In the genomic region with DNA sequence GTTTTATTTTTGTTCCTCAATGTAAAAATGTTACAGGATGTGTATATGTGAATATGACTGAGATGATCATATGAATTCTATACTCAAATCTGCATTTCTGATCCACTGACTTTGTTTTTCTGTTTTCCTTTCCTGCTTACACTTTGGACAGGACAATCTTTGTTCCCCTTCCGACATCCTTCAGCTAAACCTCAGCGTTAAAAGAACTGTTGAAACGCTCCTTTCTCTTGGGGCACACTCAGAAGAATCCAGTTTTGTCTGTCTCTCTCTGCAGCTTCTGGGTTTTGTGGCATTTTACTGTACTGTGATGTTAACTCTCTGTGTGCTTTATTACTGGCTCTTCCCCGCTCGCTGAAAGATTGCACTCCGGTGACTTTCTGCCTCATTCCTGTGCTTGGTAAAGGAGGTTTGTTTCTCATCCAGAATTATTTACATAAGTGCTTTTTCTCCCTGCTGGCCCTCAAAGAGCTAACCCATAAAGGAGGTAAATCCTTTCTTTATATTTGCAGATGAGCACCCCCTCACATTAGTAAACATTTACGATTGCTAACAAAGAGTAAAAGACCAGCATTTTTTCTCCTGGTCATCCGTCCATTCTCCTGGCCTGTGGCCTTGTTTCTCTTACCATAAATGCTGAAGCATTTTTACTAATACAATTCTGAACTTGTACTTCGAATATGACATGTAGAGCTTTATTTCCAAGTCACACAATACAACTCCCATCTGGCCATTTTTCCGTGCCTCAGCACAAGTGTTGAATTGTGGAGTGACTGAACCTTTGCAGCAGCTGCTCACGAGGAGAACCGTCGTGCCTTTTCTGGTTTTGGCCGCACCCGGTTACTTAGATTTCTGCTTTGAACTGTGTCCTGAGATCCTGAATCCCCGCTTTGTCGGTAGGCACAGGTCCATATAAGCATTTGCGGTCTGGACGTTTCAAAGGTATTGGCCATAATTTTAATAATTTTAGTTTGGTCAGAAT, we compare ENCODE assay signal across 1 cellular context.
A peak's percentile ranks its signal among the peaks of the same experiment; 100 is the strongest.
TF ChIP-seq lines count a peak whose summit lies in the region.

No MANE protein-coding gene starts in this region.

TF ChIP-seq in HepG2, 621 proteins besides CTCF, POLR2A, EP300 and RAD21 (continued from another document and continues in another):
- TF ChIP-seq, protein P1, sequence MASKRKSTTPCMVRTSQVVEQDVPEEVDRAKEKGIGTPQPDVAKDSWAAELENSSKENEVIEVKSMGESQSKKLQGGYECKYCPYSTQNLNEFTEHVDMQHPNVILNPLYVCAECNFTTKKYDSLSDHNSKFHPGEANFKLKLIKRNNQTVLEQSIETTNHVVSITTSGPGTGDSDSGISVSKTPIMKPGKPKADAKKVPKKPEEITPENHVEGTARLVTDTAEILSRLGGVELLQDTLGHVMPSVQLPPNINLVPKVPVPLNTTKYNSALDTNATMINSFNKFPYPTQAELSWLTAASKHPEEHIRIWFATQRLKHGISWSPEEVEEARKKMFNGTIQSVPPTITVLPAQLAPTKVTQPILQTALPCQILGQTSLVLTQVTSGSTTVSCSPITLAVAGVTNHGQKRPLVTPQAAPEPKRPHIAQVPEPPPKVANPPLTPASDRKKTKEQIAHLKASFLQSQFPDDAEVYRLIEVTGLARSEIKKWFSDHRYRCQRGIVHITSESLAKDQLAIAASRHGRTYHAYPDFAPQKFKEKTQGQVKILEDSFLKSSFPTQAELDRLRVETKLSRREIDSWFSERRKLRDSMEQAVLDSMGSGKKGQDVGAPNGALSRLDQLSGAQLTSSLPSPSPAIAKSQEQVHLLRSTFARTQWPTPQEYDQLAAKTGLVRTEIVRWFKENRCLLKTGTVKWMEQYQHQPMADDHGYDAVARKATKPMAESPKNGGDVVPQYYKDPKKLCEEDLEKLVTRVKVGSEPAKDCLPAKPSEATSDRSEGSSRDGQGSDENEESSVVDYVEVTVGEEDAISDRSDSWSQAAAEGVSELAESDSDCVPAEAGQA (IDR thresholded peaks at IDR 0.05; ENCODE audit: low read depth), result no peak
- TF ChIP-seq, protein P1 (CRISPR knock-in tag; IDR thresholded peaks at IDR 0.05; ENCODE audit: borderline replicate concordance), result no peak
- TF ChIP-seq EED (CRISPR knock-in tag; IDR thresholded peaks at IDR 0.05) (no peak), ARNT (IDR thresholded peaks at IDR 0.05) (no peak), ZSCAN30 (CRISPR knock-in tag; IDR thresholded peaks at IDR 0.05) (no peak), BCL3 (CRISPR knock-in tag; IDR thresholded peaks at IDR 0.05) (no peak), SRY (CRISPR knock-in tag; IDR thresholded peaks at IDR 0.05) (no peak), TOPORS (CRISPR knock-in tag; IDR thresholded peaks at IDR 0.05) (no peak), MAFG (CRISPR knock-in tag; IDR thresholded peaks at IDR 0.05) (no peak), PAF1 (CRISPR knock-in tag; IDR thresholded peaks at IDR 0.05) (no peak), RXRA (CRISPR knock-in tag; IDR thresholded peaks at IDR 0.05) (no peak; the same call in 1 of the 2 replicates), TERF1 (CRISPR knock-in tag; IDR thresholded peaks at IDR 0.05) (no peak), PATZ1 (CRISPR knock-in tag; IDR thresholded peaks at IDR 0.05) (peak; percentile 97), ZNF564 (CRISPR knock-in tag; IDR thresholded peaks at IDR 0.05) (no peak), MYPOP (CRISPR knock-in tag; IDR thresholded peaks at IDR 0.05) (peak; percentile 55; the same call in 1 of the 2 replicates), ZNF839 (CRISPR knock-in tag; IDR thresholded peaks at IDR 0.05; ENCODE audit: borderline replicate concordance) (no peak), TCF7L2 (IDR thresholded peaks at IDR 0.05; ENCODE audit: low read depth, low read length) (no peak), DPF2 (CRISPR knock-in tag; IDR thresholded peaks at IDR 0.05; ENCODE audit: borderline replicate concordance, low read depth) (no peak), SNAPC2 (CRISPR knock-in tag; IDR thresholded peaks at IDR 0.05) (no peak), PRDM4 (CRISPR knock-in tag; IDR thresholded peaks at IDR 0.05; ENCODE audit: borderline replicate concordance) (no peak), PAWR (CRISPR knock-in tag; IDR thresholded peaks at IDR 0.05; ENCODE audit: borderline replicate concordance) (no peak), TEAD3 (CRISPR knock-in tag; optimal IDR thresholded peaks at IDR 0.05; ENCODE audit: borderline replicate concordance) (peak; percentile 82)
- TF ChIP-seq, protein P2, sequence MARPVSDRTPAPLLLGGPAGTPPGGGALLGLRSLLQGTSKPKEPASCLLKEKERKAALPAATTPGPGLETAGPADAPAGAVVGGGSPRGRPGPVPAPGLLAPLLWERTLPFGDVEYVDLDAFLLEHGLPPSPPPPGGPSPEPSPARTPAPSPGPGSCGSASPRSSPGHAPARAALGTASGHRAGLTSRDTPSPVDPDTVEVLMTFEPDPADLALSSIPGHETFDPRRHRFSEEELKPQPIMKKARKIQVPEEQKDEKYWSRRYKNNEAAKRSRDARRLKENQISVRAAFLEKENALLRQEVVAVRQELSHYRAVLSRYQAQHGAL (CRISPR knock-in tag; IDR thresholded peaks at IDR 0.05; ENCODE audit: not compliant biosample characterization), result no peak
- TF ChIP-seq, protein P3, sequence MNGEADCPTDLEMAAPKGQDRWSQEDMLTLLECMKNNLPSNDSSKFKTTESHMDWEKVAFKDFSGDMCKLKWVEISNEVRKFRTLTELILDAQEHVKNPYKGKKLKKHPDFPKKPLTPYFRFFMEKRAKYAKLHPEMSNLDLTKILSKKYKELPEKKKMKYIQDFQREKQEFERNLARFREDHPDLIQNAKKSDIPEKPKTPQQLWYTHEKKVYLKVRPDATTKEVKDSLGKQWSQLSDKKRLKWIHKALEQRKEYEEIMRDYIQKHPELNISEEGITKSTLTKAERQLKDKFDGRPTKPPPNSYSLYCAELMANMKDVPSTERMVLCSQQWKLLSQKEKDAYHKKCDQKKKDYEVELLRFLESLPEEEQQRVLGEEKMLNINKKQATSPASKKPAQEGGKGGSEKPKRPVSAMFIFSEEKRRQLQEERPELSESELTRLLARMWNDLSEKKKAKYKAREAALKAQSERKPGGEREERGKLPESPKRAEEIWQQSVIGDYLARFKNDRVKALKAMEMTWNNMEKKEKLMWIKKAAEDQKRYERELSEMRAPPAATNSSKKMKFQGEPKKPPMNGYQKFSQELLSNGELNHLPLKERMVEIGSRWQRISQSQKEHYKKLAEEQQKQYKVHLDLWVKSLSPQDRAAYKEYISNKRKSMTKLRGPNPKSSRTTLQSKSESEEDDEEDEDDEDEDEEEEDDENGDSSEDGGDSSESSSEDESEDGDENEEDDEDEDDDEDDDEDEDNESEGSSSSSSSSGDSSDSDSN (CRISPR knock-in tag; IDR thresholded peaks at IDR 0.05), result no peak
- TF ChIP-seq, protein P4, sequence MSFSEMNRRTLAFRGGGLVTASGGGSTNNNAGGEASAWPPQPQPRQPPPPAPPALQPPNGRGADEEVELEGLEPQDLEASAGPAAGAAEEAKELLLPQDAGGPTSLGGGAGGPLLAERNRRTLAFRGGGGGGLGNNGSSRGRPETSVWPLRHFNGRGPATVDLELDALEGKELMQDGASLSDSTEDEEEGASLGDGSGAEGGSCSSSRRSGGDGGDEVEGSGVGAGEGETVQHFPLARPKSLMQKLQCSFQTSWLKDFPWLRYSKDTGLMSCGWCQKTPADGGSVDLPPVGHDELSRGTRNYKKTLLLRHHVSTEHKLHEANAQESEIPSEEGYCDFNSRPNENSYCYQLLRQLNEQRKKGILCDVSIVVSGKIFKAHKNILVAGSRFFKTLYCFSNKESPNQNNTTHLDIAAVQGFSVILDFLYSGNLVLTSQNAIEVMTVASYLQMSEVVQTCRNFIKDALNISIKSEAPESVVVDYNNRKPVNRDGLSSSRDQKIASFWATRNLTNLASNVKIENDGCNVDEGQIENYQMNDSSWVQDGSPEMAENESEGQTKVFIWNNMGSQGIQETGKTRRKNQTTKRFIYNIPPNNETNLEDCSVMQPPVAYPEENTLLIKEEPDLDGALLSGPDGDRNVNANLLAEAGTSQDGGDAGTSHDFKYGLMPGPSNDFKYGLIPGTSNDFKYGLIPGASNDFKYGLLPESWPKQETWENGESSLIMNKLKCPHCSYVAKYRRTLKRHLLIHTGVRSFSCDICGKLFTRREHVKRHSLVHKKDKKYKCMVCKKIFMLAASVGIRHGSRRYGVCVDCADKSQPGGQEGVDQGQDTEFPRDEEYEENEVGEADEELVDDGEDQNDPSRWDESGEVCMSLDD (CRISPR knock-in tag; IDR thresholded peaks at IDR 0.05; ENCODE audit: borderline replicate concordance), result no peak
